1 cellular context compared by ENCODE assay signal in genomic region chr16:74666425-74667214, GRCh38.
A peak's percentile ranks its signal among the peaks of the same experiment; 100 is the strongest.
TF ChIP-seq lines count a peak whose summit lies in the region.

TSS of gene RFWD3 (minus strand) at chr16:74666877. CDS start at chr16:74661449, 5,428 bp downstream.

TF ChIP-seq in HepG2, 621 proteins besides CTCF, POLR2A, EP300 and RAD21 (continued from another document and continues in another):
- TF ChIP-seq ZNF282 (IDR thresholded peaks at IDR 0.05; ENCODE audit: partially characterized antibody) (no peak), BCL3 (CRISPR knock-in tag; IDR thresholded peaks at IDR 0.05) (no peak; the same call in 1 of the 2 replicates), KDM5A (IDR thresholded peaks at IDR 0.05; ENCODE audit: borderline replicate concordance, low read length) (peak; percentile 79), ERF (CRISPR knock-in tag; IDR thresholded peaks at IDR 0.05) (peak; percentile 60; the same call in 1 of the 2 replicates), ZBTB7B (CRISPR knock-in tag; IDR thresholded peaks at IDR 0.05) (no peak), PRMT3 (CRISPR knock-in tag; IDR thresholded peaks at IDR 0.05; ENCODE audit: borderline replicate concordance, low read depth) (no peak), ARNTL (CRISPR knock-in tag; IDR thresholded peaks at IDR 0.05) (0 out of 2 replicates have a peak, but pooled peaks have one; percentile 33), NFYB (CRISPR knock-in tag; IDR thresholded peaks at IDR 0.05) (peak; percentile 97), ZNF136 (CRISPR knock-in tag; IDR thresholded peaks at IDR 0.05; ENCODE audit: low read depth) (peak; percentile 50; the same call in 1 of the 2 replicates), ZNF10 (CRISPR knock-in tag; IDR thresholded peaks at IDR 0.05; ENCODE audit: borderline replicate concordance, low read depth) (no peak), ZNF292 (CRISPR knock-in tag; IDR thresholded peaks at IDR 0.05; ENCODE audit: borderline replicate concordance, low read depth) (0 out of 2 replicates have a peak, but pooled peaks have one; percentile 37), CREBL2 (CRISPR knock-in tag; IDR thresholded peaks at IDR 0.05; ENCODE audit: borderline replicate concordance) (no peak), ZNF503 (CRISPR knock-in tag; IDR thresholded peaks at IDR 0.05) (no peak), HNRNPK (IDR thresholded peaks at IDR 0.05; ENCODE audit: low read depth, low read length, poor library complexity, severe bottlenecking) (no peak), ZNF225 (CRISPR knock-in tag; IDR thresholded peaks at IDR 0.05) (peak; percentile 86; the same call in 1 of the 2 replicates), SP2 (CRISPR knock-in tag; IDR thresholded peaks at IDR 0.05) (peak; percentile 95), ZSCAN30 (CRISPR knock-in tag; IDR thresholded peaks at IDR 0.05) (no peak), ZEB1 (IDR thresholded peaks at IDR 0.05; ENCODE audit: insufficient replicate concordance, low read depth) (no peak), NFIC (IDR thresholded peaks at IDR 0.05; ENCODE audit: low read length) (peak; percentile 70), ZNF280D (CRISPR knock-in tag; IDR thresholded peaks at IDR 0.05) (peak; percentile 35; the same call in 1 of the 2 replicates), HHEX (CRISPR knock-in tag; IDR thresholded peaks at IDR 0.05) (no peak), JUND (CRISPR knock-in tag; IDR thresholded peaks at IDR 0.05) (no peak), NFE2 (CRISPR knock-in tag; IDR thresholded peaks at IDR 0.05) (no peak), ZNF687 (CRISPR knock-in tag; IDR thresholded peaks at IDR 0.05) (peak; percentile 88), WIZ (CRISPR knock-in tag; IDR thresholded peaks at IDR 0.05) (no peak), SNAI1 (CRISPR knock-in tag; IDR thresholded peaks at IDR 0.05; ENCODE audit: borderline replicate concordance) (peak; percentile 78; the same call in 1 of the 2 replicates), XRCC5 (optimal IDR thresholded peaks at IDR 0.05; ENCODE audit: low read length) (peak; percentile 78), EHMT2 (IDR thresholded peaks at IDR 0.05; ENCODE audit: borderline replicate concordance, low read depth, low read length) (no peak), KDM3A (CRISPR knock-in tag; IDR thresholded peaks at IDR 0.05; ENCODE audit: low read depth) (no peak), RFXANK (CRISPR knock-in tag; IDR thresholded peaks at IDR 0.05) (peak; percentile 47; the same call in 1 of the 2 replicates), ZNF792 (CRISPR knock-in tag; IDR thresholded peaks at IDR 0.05) (peak; percentile 48; the same call in 1 of the 2 replicates), ZNF256 (CRISPR knock-in tag; conservative IDR thresholded peaks at IDR 0.05) (no peak), HDAC2 (CRISPR knock-in tag; IDR thresholded peaks at IDR 0.05) (peak; percentile 58), KAT8 (CRISPR knock-in tag; IDR thresholded peaks at IDR 0.05) (peak; percentile 97), ZC3H4 (CRISPR knock-in tag; IDR thresholded peaks at IDR 0.05; ENCODE audit: borderline replicate concordance) (no peak), E2F5 (CRISPR knock-in tag; conservative IDR thresholded peaks at IDR 0.05) (peak; percentile 96), ZNF274 (CRISPR knock-in tag; IDR thresholded peaks at IDR 0.05) (peak; percentile 93; the same call in 1 of the 2 replicates), SNRNP70 (IDR thresholded peaks at IDR 0.05; ENCODE audit: low read depth, low read length) (no peak), ZNF333 (CRISPR knock-in tag; IDR thresholded peaks at IDR 0.05; ENCODE audit: borderline replicate concordance) (peak; percentile 91; the same call in 1 of the 2 replicates), ZFP1 (CRISPR knock-in tag; IDR thresholded peaks at IDR 0.05) (no peak), ZNF570 (CRISPR knock-in tag; IDR thresholded peaks at IDR 0.05; ENCODE audit: borderline replicate concordance) (0 out of 2 replicates have a peak, but pooled peaks have one; percentile 56), FIP1L1 (IDR thresholded peaks at IDR 0.05; ENCODE audit: borderline replicate concordance, insufficient read depth, low read depth, low read length) (no peak), TFE3 (CRISPR knock-in tag; IDR thresholded peaks at IDR 0.05) (no peak), ONECUT2 (CRISPR knock-in tag; IDR thresholded peaks at IDR 0.05) (peak; percentile 42; the same call in 1 of the 2 replicates), ZBTB44 (CRISPR knock-in tag; IDR thresholded peaks at IDR 0.05) (no peak), NCOA2 (CRISPR knock-in tag; IDR thresholded peaks at IDR 0.05) (no peak; the same call in 1 of the 2 replicates), GABPA (IDR thresholded peaks at IDR 0.05; ENCODE audit: low read depth, low read length) (peak; percentile 65), GABPA (CRISPR knock-in tag; IDR thresholded peaks at IDR 0.05; ENCODE audit: low read depth) (peak; percentile 89), ZNF207 (IDR thresholded peaks at IDR 0.05; ENCODE audit: borderline replicate concordance) (no peak), ZSCAN20 (CRISPR knock-in tag; IDR thresholded peaks at IDR 0.05; ENCODE audit: borderline replicate concordance) (peak; percentile 84), HOXA3 (CRISPR knock-in tag; IDR thresholded peaks at IDR 0.05) (peak; percentile 72), KLF12 (CRISPR knock-in tag; IDR thresholded peaks at IDR 0.05; ENCODE audit: borderline replicate concordance) (peak; percentile 77; the same call in 1 of the 2 replicates), TCF12 (IDR thresholded peaks at IDR 0.05) (no peak), TCF12 (CRISPR knock-in tag; IDR thresholded peaks at IDR 0.05) (0 out of 2 replicates have a peak, but pooled peaks have one; percentile 48)
